16 cellular contexts compared by ENCODE assay signal in the genomic region with DNA sequence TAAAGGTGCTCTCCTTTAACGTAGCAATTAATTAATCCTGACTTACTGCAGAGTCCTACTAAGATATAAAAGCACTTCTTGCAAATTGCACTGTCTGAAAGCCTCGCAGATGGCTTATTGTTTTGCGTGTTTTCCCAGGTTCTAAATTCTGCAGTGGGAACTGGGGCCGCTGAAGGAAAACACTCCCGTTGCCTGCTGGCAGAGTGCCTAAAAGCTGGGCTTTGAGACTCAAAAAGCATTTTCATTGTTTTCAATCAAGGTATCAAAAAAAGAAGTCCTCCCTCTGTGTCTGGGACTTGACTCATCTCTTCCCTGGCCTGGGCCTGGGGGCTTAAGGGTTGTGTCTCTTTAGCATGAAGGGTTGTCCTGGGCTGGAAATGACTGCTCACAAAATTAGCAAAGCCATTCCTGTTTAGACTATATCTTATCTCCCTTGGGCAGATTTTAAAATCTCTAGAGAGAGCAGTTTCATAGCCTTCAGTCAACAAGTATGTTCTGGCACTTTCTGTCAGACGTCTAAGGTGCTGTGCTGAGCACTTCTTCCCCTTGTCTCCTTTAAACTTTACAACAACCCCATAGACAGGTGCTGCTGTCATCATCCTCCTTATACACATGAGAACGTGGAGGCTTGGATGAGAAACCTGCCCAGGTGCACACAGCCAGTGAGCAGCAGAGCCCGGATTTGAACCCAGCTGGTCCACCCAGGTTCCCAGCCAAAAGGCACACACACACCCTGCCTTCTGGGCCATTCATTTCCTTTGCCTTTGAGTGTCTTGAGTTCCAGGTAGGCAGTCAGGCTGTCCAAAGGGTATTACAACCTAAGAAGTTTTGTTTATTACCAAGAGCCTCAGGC. TPM values are rescaled to one million over a fixed set of nuclear protein-coding genes. Genes with fewer than 3 reads are reported as not detected.
DNase-seq lines count a peak whose midpoint lies in the region; ATAC-seq, FAIRE-seq and TF ChIP-seq lines count a peak whose summit lies in the region.
"Had no signal": no experiment of that assay in that cellular context is flagged by ENCODE, and none has a peak within 500 bp of the region (broad histone marks: within the 10 kb centered on the region; RNA-seq: fewer than 3 reads in every experiment).

No MANE protein-coding gene starts in this region.

- no peak overlapping the region for H3K4me2 ChIP-seq in keratinocyte (ENCODE audit: control insufficient read depth, extremely low read depth, insufficient read depth, low read depth, low read length)

- no peaks in the 10 kb centered on the region for H3K9me3 ChIP-seq in keratinocyte (ENCODE audit: control insufficient read depth, low read depth, low read length)
- no peaks in the 10 kb centered on the region for H3K9me3 ChIP-seq in effector memory CD4-positive, alpha-beta T cell (ENCODE audit: control insufficient read depth, low read length)

- dilution Hi-C loops in keratinocyte (cut with MboI; ENCODE audit: extremely low pct_ligation_motif_present, low sequenced_read_pairs) = no loop called here

- peaks cover 78% of the 10 kb centered on the region for H3K79me2 ChIP-seq in keratinocyte (ENCODE audit: control insufficient read depth, insufficient read depth, low read length)

- peaks cover 38% of the 10 kb centered on the region for H3K4me1 ChIP-seq in keratinocyte (ENCODE audit: control insufficient read depth, extremely low read depth, insufficient read depth, low read length)
- H3K4me1 ChIP-seq in effector memory CD4-positive, alpha-beta T cell (ENCODE audit: control insufficient read depth, insufficient read depth, low read length, poor library complexity, severe bottlenecking) = peaks cover 9% of the 10 kb centered on the region

- no peak for DNase-seq in stimulated activated naive CD8-positive, alpha-beta T cell treated with anti-CD3 and anti-CD28 coated beads, Interleukin-15, Interleukin-2, amounts not matched to agents 100 U/mL and 50 U/mL, for 24 hours
- peak; percentile 45 for DNase-seq in astrocyte of the spinal cord (ENCODE audit: low read depth, low spot score)
- DNase-seq in keratinocyte (ENCODE audit: low read depth, low spot score) = no peak
- no peak for DNase-seq in T-helper 1 cell
- no peak for DNase-seq in effector memory CD4-positive, alpha-beta T cell
- no peak for DNase-seq in GM19239 (ENCODE audit: insufficient read length, low spot score)
- DNase-seq: activated CD8-positive, alpha-beta T cell treated with anti-CD3 and anti-CD28 coated beads for 36 hours; AML-193; erythroblast; H9; immature natural killer cell; KG1; natural killer cell; NCI-H526 treated with DMSO at 0.1 percent for 48 hours had no signal

- H3K9me3 Mint-ChIP-seq in stimulated activated naive CD8-positive, alpha-beta T cell treated with anti-CD3 and anti-CD28 coated beads, Interleukin-15, Interleukin-2, amounts not matched to agents 100 ng/mL and 50 ng/mL, for 24 hours = no peaks in the 10 kb centered on the region
- H3K9me3 Mint-ChIP-seq: activated CD8-positive, alpha-beta T cell treated with anti-CD3 and anti-CD28 coated beads for 36 hours; H9; immature natural killer cell; natural killer cell had no signal

- in situ Hi-C loops in astrocyte of the spinal cord (cut with HindIII; ENCODE audit: low sequenced_read_pairs) = no loop called here

- no peak overlapping the region for H2AFZ ChIP-seq in keratinocyte (ENCODE audit: control insufficient read depth, low read length)

- H3K4me1 Mint-ChIP-seq in stimulated activated naive CD8-positive, alpha-beta T cell treated with anti-CD3 and anti-CD28 coated beads, Interleukin-15, Interleukin-2, amounts not matched to agents 100 ng/mL and 50 ng/mL, for 24 hours (ENCODE audit: low read depth) = peaks cover 21% of the 10 kb centered on the region

- peak overlapping the region; percentile 2 for H3K27ac ChIP-seq in keratinocyte (ENCODE audit: control insufficient read depth, insufficient read depth, low read length)
- no peak overlapping the region for H3K27ac ChIP-seq in effector memory CD4-positive, alpha-beta T cell (ENCODE audit: insufficient read depth, low read length, poor library complexity, severe bottlenecking)

- H3K36me3 ChIP-seq in keratinocyte (ENCODE audit: control insufficient read depth in 2 of 2, extremely low read depth in 1 of 2, insufficient read depth in 2 of 2, low read length in 2 of 2) = peaks cover 18 to 62% of the 10 kb centered on the region in 2 experiments
- peaks cover 33% of the 10 kb centered on the region for H3K36me3 ChIP-seq in effector memory CD4-positive, alpha-beta T cell (ENCODE audit: control insufficient read depth, insufficient read depth, low read length)

- H3K27me3 ChIP-seq in keratinocyte (ENCODE audit: control insufficient read depth, extremely low read depth, insufficient read depth, low read length) = no peaks in the 10 kb centered on the region
- no peaks in the 10 kb centered on the region for H3K27me3 ChIP-seq in effector memory CD4-positive, alpha-beta T cell (replicated peaks; ENCODE audit: control insufficient read depth, insufficient read depth, low read length, poor library complexity, severe bottlenecking)

- no peak overlapping the region for H3K4me3 Mint-ChIP-seq in stimulated activated naive CD8-positive, alpha-beta T cell treated with anti-CD3 and anti-CD28 coated beads, Interleukin-15, Interleukin-2, amounts not matched to agents 100 ng/mL and 50 ng/mL, for 24 hours
- H3K4me3 Mint-ChIP-seq: activated CD8-positive, alpha-beta T cell treated with anti-CD3 and anti-CD28 coated beads for 36 hours; H9; immature natural killer cell; natural killer cell had no signal

- H3K9me1 ChIP-seq in keratinocyte (ENCODE audit: control insufficient read depth, extremely low read depth, insufficient read depth, low read length) = no peaks in the 10 kb centered on the region

- H3K4me3 ChIP-seq in astrocyte of the spinal cord (ENCODE audit: low read depth, low read length) (no peak overlapping the region), keratinocyte (ENCODE audit: control insufficient read depth in 2 of 3, extremely low read depth in 1 of 3, insufficient read depth in 2 of 3, low read depth in 1 of 3, low read length in 3 of 3) (no peak overlapping the region)
- H3K4me3 ChIP-seq in effector memory CD4-positive, alpha-beta T cell (ENCODE audit: insufficient read depth, low read depth, low read length, poor library complexity, severe bottlenecking) = no peak overlapping the region

- no peak for FAIRE-seq in keratinocyte (lab: Jason Lieb, UNC)
- FAIRE-seq in GM19239 (lab: Jason Lieb, UNC) = no peak

- no peak overlapping the region for H3K9ac ChIP-seq in keratinocyte (ENCODE audit: control insufficient read depth, extremely low read depth, insufficient read depth, low read length)

- H3K36me3 Mint-ChIP-seq in stimulated activated naive CD8-positive, alpha-beta T cell treated with anti-CD3 and anti-CD28 coated beads, Interleukin-15, Interleukin-2, amounts not matched to agents 100 ng/mL and 50 ng/mL, for 24 hours (ENCODE audit: low read depth) = peaks cover 52% of the 10 kb centered on the region

- H3K27me3 Mint-ChIP-seq in stimulated activated naive CD8-positive, alpha-beta T cell treated with anti-CD3 and anti-CD28 coated beads, Interleukin-15, Interleukin-2, amounts not matched to agents 100 ng/mL and 50 ng/mL, for 24 hours = no peaks in the 10 kb centered on the region
- H3K27me3 Mint-ChIP-seq: activated CD8-positive, alpha-beta T cell treated with anti-CD3 and anti-CD28 coated beads for 36 hours had no signal

- H4K20me1 ChIP-seq in keratinocyte (ENCODE audit: control insufficient read depth, extremely low read depth, insufficient read depth, low read length) = peaks cover 2% of the 10 kb centered on the region

- peak overlapping the region; percentile 45 for H3K27ac Mint-ChIP-seq in stimulated activated naive CD8-positive, alpha-beta T cell treated with anti-CD3 and anti-CD28 coated beads, Interleukin-15, Interleukin-2, amounts not matched to agents 100 ng/mL and 50 ng/mL, for 24 hours
- H3K27ac Mint-ChIP-seq: activated CD8-positive, alpha-beta T cell treated with anti-CD3 and anti-CD28 coated beads for 36 hours; H9 had no signal

- no peak for ATAC-seq in stimulated activated naive CD8-positive, alpha-beta T cell treated with anti-CD3 and anti-CD28 coated beads, Interleukin-15, Interleukin-2, amounts not matched to agents 100 U/mL and 50 U/mL, for 24 hours
- ATAC-seq in GM21717 (IDR thresholded peaks at IDR 0.05; ENCODE audit: unreplicated experiment) = no peak
- ATAC-seq: activated CD8-positive, alpha-beta T cell treated with anti-CD3 and anti-CD28 coated beads for 36 hours; natural killer cell had no signal

- no peak for TF ChIP-seq CTCF in astrocyte of the spinal cord (IDR thresholded peaks at IDR 0.05; ENCODE audit: low read depth, low read length)
- no peak for TF ChIP-seq CTCF in keratinocyte (optimal IDR thresholded peaks at IDR 0.05 in 1 of 3, IDR thresholded peaks at IDR 0.05 in 1 of 3, conservative IDR thresholded peaks at IDR 0.05 in 1 of 3; ENCODE audit: extremely low read depth in 1 of 3, insufficient read depth in 2 of 3, low read length in 3 of 3)

RNA-seq across cellular contexts. Expression of gene ELK3, which starts 31.1 kb away (rescaled TPM):
- 14.4 to 47.6 TPM (median 28.2 TPM) in 3 replicates for polyA plus RNA-seq in keratinocyte
- 89.5 TPM for polyA plus RNA-seq in keratinocyte (2011; ENCODE audit: low read depth)
- 26.6 and 31.6 TPM in 2 replicates for polyA plus RNA-seq in keratinocyte (2011; cell fraction: cytosol; rRNA removed)
- 24.7 and 26.1 TPM in 2 replicates for polyA plus RNA-seq in keratinocyte (2011; cell fraction: nucleus; rRNA removed)
- 21.3 and 54.2 TPM in 2 replicates for polyA plus RNA-seq in keratinocyte (2012; ENCODE audit: low replicate concordance)
- polyA minus RNA-seq in keratinocyte = 24.4 to 89.6 TPM (median 26.2 TPM) in 3 replicates
- polyA minus RNA-seq in keratinocyte (2011; cell fraction: cytosol; rRNA and poly(A)+ RNA removed) = 32.6 TPM
- 14.0 and 17.8 TPM in 2 replicates for polyA minus RNA-seq in keratinocyte (2011; cell fraction: nucleus; rRNA and poly(A)+ RNA removed)
